Comparison of ENCODE assay signal across 13 cellular contexts in the genomic region with DNA sequence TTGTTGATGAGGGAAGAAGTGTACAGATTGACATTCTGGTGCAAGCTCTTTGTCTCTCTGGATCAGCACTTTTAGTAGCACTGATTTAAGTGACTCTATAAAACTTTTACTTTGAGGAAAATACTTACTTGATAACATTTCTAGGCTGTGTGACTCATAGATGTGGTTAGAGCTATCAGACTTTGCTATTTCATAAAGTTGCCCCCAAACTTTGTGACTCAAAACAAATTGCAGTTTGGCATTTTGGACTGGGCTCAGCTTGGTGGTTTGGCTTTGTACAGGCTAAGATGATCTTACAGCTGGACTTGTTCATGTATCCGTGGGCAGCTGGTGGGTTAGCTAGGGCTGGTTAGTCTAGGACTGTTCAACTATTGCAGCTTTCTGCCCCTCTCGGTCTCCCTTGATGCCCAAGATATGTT. TPM values are rescaled to one million over a fixed set of nuclear protein-coding genes. Genes with fewer than 3 reads are reported as not detected.
DNase-seq lines count a peak whose midpoint lies in the region; ATAC-seq, FAIRE-seq and TF ChIP-seq lines count a peak whose summit lies in the region.
"Had no signal": no experiment of that assay in that cellular context is flagged by ENCODE, and none has a peak within 500 bp of the region (broad histone marks: within the 10 kb centered on the region; RNA-seq: fewer than 3 reads in every experiment).

No MANE protein-coding gene starts in this region.

- no peak overlapping the region for H3K4me3 ChIP-seq in choroid plexus epithelial cell (ENCODE audit: low read depth, low read length)
- peak overlapping the region; percentile 40 for H3K4me3 ChIP-seq in skeletal muscle satellite cell (ENCODE audit: low read length)

- peak overlapping the region; percentile 63 for H3K4me2 ChIP-seq in skeletal muscle satellite cell (ENCODE audit: low read length)

- peak; percentile 59 for DNase-seq in activated CD8-positive, alpha-beta memory T cell treated with anti-CD3 and anti-CD28 coated beads for 24 hours
- no peak for DNase-seq in activated CD8-positive, alpha-beta memory T cell treated with anti-CD3 and anti-CD28 coated beads, Interleukin-2, amount 50 U/mL, for 4 hours
- DNase-seq in RCC 7860 (ENCODE audit: low spot score) (peak; percentile 97), choroid plexus epithelial cell (ENCODE audit: low read depth) (peak; percentile 50), DMS79 treated with DMSO at 0.1 percent for 48 hours (lab: John Stamatoyannopoulos, UW) (no peak), progenitor cell of endocrine pancreas (ENCODE audit: low spot score, unreplicated experiment) (no peak)
- DNase-seq: BE2C; effector memory CD4-positive, alpha-beta T cell; NCI-H2227 treated with DMSO at 0.1 percent for 48 hours had no signal

- H3K9me3 Mint-ChIP-seq in progenitor cell of endocrine pancreas (ENCODE audit: low read depth): no peaks in the 10 kb centered on the region

- H3K27me3 ChIP-seq in skeletal muscle satellite cell (ENCODE audit: control insufficient read depth, insufficient read depth, low read length): no peaks in the 10 kb centered on the region
- H3K27me3 ChIP-seq: BE2C had no signal

- no peak for ATAC-seq in GM18498 (IDR thresholded peaks at IDR 0.05; ENCODE audit: unreplicated experiment)

- no peaks in the 10 kb centered on the region for H3K36me3 Mint-ChIP-seq in progenitor cell of endocrine pancreas (ENCODE audit: insufficient read depth)

- TF ChIP-seq CTCF in choroid plexus epithelial cell (conservative IDR thresholded peaks at IDR 0.05; ENCODE audit: low read depth, low read length) (no peak), progenitor cell of endocrine pancreas (IDR thresholded peaks at IDR 0.05; ENCODE audit: unreplicated experiment) (no peak)

- peaks cover 14% of the 10 kb centered on the region for H3K4me1 Mint-ChIP-seq in progenitor cell of endocrine pancreas (ENCODE audit: low read depth)

- H3K9me3 ChIP-seq in skeletal muscle satellite cell (replicated peaks; ENCODE audit: low read length): no peaks in the 10 kb centered on the region
- H3K9me3 ChIP-seq: BE2C had no signal

- no peak overlapping the region for H3K4me3 Mint-ChIP-seq in progenitor cell of endocrine pancreas (ENCODE audit: low read depth)

- H3K27ac Mint-ChIP-seq in progenitor cell of endocrine pancreas: no peak overlapping the region

- H3K27me3 Mint-ChIP-seq in progenitor cell of endocrine pancreas: peaks cover 5% of the 10 kb centered on the region

- FAIRE-seq in RCC 7860 (lab: Jason Lieb, UNC): peak; percentile 99
- FAIRE-seq: islet of Langerhans had no signal

- H3K9ac ChIP-seq in skeletal muscle satellite cell (ENCODE audit: low read depth, low read length): peak overlapping the region; percentile 44
- H3K9ac ChIP-seq: parathyroid adenoma had no signal

- H3K36me3 ChIP-seq in skeletal muscle satellite cell (ENCODE audit: insufficient read depth, low read length): no peaks in the 10 kb centered on the region
- H3K36me3 ChIP-seq: BE2C had no signal

- peaks cover 82% of the 10 kb centered on the region for H3K4me1 ChIP-seq in skeletal muscle satellite cell (ENCODE audit: control insufficient read depth, insufficient read depth, low read length)
- H3K4me1 ChIP-seq: BE2C had no signal

RNA-seq across cellular contexts. Expression of a gene that starts 42.1 kb away (rescaled TPM):
- 112 and 116 TPM in 2 replicates for total RNA-seq in skeletal muscle satellite cell (2012; rRNA removed)
- total RNA-seq in progenitor cell of endocrine pancreas: 116 and 128 TPM in 2 replicates

Comparison
In these comparisons a context has a peak if more than half of its experiments do, and no peak if none do; other contexts are left out.
1. DNase-seq: peak in activated CD8-positive, alpha-beta memory T cell treated with anti-CD3 and anti-CD28 coated beads for 24 hours (single experiment), RCC 7860 (single experiment) and choroid plexus epithelial cell (single experiment); none in activated CD8-positive, alpha-beta memory T cell treated with anti-CD3 and anti-CD28 coated beads, Interleukin-2, amount 50 U/mL, for 4 hours (single experiment), DMS79 treated with DMSO at 0.1 percent for 48 hours (single experiment) and progenitor cell of endocrine pancreas (single experiment).